Comparison of ENCODE assay signal across 7 cellular contexts in genomic region chr7:68484731-68485130, GRCh38.
"Had no signal": no experiment of that assay in that cellular context is flagged by ENCODE, and none has a peak within 500 bp of the region (broad histone marks: within the 10 kb centered on the region; RNA-seq: fewer than 3 reads in every experiment).

No MANE protein-coding gene starts in this region.

- H3K4me3 Mint-ChIP-seq: GM23338, HFFc6 had no signal

- ATAC-seq: GM23338, HCT116, K562 had no signal

- H3K27ac Mint-ChIP-seq: GM23338, HFFc6 had no signal

- DNase-seq: H7, HFFc6, IMR-90, KG1 had no signal

- H3K4me1 Mint-ChIP-seq: GM23338 had no signal
